Comparison of ENCODE assay signal across 1 cellular context in the genomic region with DNA sequence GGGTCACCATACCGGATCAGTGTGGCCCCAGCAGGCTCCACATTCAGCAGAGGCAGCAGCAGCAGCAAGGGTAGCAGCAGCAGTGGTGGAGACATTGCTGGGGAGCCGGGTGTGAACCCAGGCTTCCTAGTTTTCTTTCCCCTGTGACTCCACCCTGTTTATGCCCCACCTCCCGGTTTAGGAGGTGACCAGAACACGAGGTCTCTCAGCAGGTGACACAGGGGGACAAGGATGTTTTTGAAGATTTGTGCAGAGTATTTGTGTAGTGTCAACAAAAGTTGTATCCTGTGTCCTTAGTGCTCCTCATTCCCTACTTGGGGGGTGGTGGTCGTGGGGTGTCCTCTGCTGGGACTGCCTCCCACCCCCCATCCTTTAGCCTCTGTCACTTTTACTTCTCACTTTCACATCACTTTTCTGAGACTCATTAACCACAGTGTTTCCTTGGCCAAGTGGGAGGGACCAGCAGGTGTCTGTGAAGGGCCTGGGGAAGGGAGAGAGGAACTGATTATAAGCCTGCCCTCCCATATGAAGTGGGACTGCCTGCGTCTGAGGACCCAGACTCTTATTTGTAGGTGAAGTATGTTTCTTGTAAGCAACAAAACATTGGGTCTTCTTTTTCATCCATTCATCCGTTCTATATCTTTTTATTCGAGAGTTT.
TF ChIP-seq lines count a peak whose summit lies in the region.

No MANE protein-coding gene starts in this region.

TF ChIP-seq in HEK293, 187 proteins besides CTCF, POLR2A, EP300 and RAD21 (continued from another document):
- TF ChIP-seq ZBTB11 (tag by site-specific recombination; conservative IDR thresholded peaks at IDR 0.05; ENCODE audit: low read depth) (no peak), ZBTB1 (tag by site-specific recombination; IDR thresholded peaks at IDR 0.05) (no peak), PRDM1 (tag by site-specific recombination; IDR thresholded peaks at IDR 0.05) (peak; percentile 68; the same call in 1 of the 2 replicates), ZNF837 (tag by site-specific recombination; IDR thresholded peaks at IDR 0.05) (no peak), ZNF776 (tag by site-specific recombination; IDR thresholded peaks at IDR 0.05; ENCODE audit: borderline replicate concordance) (no peak), ZNF274 (IDR thresholded peaks at IDR 0.05; ENCODE audit: low read length) (no peak), ZNF274 (tag by site-specific recombination; IDR thresholded peaks at IDR 0.05; ENCODE audit: borderline replicate concordance) (no peak), ZNF223 (tag by site-specific recombination; IDR thresholded peaks at IDR 0.05) (no peak), ZBTB21 (tag by site-specific recombination; IDR thresholded peaks at IDR 0.05) (no peak), SALL2 (tag by site-specific recombination; IDR thresholded peaks at IDR 0.05; ENCODE audit: borderline replicate concordance) (no peak)
- TF ChIP-seq, protein P1, sequence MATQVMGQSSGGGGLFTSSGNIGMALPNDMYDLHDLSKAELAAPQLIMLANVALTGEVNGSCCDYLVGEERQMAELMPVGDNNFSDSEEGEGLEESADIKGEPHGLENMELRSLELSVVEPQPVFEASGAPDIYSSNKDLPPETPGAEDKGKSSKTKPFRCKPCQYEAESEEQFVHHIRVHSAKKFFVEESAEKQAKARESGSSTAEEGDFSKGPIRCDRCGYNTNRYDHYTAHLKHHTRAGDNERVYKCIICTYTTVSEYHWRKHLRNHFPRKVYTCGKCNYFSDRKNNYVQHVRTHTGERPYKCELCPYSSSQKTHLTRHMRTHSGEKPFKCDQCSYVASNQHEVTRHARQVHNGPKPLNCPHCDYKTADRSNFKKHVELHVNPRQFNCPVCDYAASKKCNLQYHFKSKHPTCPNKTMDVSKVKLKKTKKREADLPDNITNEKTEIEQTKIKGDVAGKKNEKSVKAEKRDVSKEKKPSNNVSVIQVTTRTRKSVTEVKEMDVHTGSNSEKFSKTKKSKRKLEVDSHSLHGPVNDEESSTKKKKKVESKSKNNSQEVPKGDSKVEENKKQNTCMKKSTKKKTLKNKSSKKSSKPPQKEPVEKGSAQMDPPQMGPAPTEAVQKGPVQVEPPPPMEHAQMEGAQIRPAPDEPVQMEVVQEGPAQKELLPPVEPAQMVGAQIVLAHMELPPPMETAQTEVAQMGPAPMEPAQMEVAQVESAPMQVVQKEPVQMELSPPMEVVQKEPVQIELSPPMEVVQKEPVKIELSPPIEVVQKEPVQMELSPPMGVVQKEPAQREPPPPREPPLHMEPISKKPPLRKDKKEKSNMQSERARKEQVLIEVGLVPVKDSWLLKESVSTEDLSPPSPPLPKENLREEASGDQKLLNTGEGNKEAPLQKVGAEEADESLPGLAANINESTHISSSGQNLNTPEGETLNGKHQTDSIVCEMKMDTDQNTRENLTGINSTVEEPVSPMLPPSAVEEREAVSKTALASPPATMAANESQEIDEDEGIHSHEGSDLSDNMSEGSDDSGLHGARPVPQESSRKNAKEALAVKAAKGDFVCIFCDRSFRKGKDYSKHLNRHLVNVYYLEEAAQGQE (tag by site-specific recombination; IDR thresholded peaks at IDR 0.05): no peak
- TF ChIP-seq, protein P2, sequence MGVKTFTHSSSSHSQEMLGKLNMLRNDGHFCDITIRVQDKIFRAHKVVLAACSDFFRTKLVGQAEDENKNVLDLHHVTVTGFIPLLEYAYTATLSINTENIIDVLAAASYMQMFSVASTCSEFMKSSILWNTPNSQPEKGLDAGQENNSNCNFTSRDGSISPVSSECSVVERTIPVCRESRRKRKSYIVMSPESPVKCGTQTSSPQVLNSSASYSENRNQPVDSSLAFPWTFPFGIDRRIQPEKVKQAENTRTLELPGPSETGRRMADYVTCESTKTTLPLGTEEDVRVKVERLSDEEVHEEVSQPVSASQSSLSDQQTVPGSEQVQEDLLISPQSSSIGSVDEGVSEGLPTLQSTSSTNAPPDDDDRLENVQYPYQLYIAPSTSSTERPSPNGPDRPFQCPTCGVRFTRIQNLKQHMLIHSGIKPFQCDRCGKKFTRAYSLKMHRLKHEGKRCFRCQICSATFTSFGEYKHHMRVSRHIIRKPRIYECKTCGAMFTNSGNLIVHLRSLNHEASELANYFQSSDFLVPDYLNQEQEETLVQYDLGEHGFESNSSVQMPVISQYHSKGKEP (tag by site-specific recombination; IDR thresholded peaks at IDR 0.05): no peak
